15 cellular contexts compared by ENCODE assay signal in genomic region chr1:5597991-5598823, GRCh38.
A peak's percentile ranks its signal among the peaks of the same experiment; 100 is the strongest.
DNase-seq lines count a peak whose midpoint lies in the region; ATAC-seq, FAIRE-seq and TF ChIP-seq lines count a peak whose summit lies in the region.
"Had no signal": no experiment of that assay in that cellular context is flagged by ENCODE, and none has a peak within 500 bp of the region (broad histone marks: within the 10 kb centered on the region; RNA-seq: fewer than 3 reads in every experiment).

No MANE protein-coding gene starts in this region.

- H3K27me3 ChIP-seq in BE2C = no peaks in the 10 kb centered on the region
- H3K27me3 ChIP-seq in lung (ENCODE audit: control insufficient read depth, insufficient read depth) = no peaks in the 10 kb centered on the region

- ATAC-seq in lung (ENCODE audit: insufficient read depth, low FRiP score) = no peak
- ATAC-seq in HG02678 (IDR thresholded peaks at IDR 0.05; ENCODE audit: unreplicated experiment) = no peak
- ATAC-seq: effector memory CD8-positive, alpha-beta T cell had no signal

- no peaks in the 10 kb centered on the region for H3K4me1 ChIP-seq in BE2C
- H3K4me1 ChIP-seq in lung (ENCODE audit: control insufficient read depth in 2 of 2, insufficient read depth in 2 of 2, low read length in 2 of 2) = peaks cover 0 to 4% of the 10 kb centered on the region in 2 donors

- no peaks in the 10 kb centered on the region for H3K36me3 ChIP-seq in BE2C
- no peaks in the 10 kb centered on the region for H3K36me3 ChIP-seq in lung (ENCODE audit: control insufficient read depth in 2 of 2, insufficient read depth in 2 of 2, low read length in 2 of 2)
- H3K36me3 ChIP-seq: heart right ventricle had no signal

- TF ChIP-seq POLR2A in H54 (IDR thresholded peaks at IDR 0.05; ENCODE audit: low read depth, low read length) = no peak

- no peak overlapping the region for H3K4me3 ChIP-seq in BE2C (ENCODE audit: low read depth, low read length)
- no peak overlapping the region for H3K4me3 ChIP-seq in lung
- H3K4me3 ChIP-seq: heart right ventricle had no signal

- DNase-seq in BE2C = peak; percentile 16
- DNase-seq in GM13977 (ENCODE audit: low spot score) = no peak
- peak; percentile 69 for DNase-seq in SHP77 treated with DMSO at 0.1 percent for 48 hours (lab: John Stamatoyannopoulos, UW)
- DNase-seq in lung (ENCODE audit: low spot score) = peak; percentile 28
- no peak for DNase-seq in KBM-7
- DNase-seq in H54 (ENCODE audit: insufficient read length, low spot score) = no peak
- DNase-seq in NCI-H1694 treated with DMSO at 0.1 percent for 48 hours (lab: John Stamatoyannopoulos, UW) = no peak
- DNase-seq: amniotic stem cell; effector memory CD8-positive, alpha-beta T cell; heart right ventricle; NCI-H2227 treated with DMSO at 0.1 percent for 48 hours; stimulated activated naive CD4-positive, alpha-beta T cell; SW 1271 had no signal

- TF ChIP-seq CTCF in BE2C (IDR thresholded peaks at IDR 0.05; ENCODE audit: low read depth, low read length) (no peak; the same call in 1 of the 2 replicates), GM13977 (IDR thresholded peaks at IDR 0.05; ENCODE audit: extremely low read depth, insufficient read depth, missing control alignments) (peak; percentile 9), lung (IDR thresholded peaks at IDR 0.05; ENCODE audit: control extremely low read depth, extremely low read depth) (no peak)

- 47 to 67% methylated on average over 10 of the region's 10 CpGs for WGBS in lung, 2 donors

- in situ Hi-C loops in GM13977 (cut with MboI; ENCODE audit: low pct_unique_long_range_greater_than_20kb, low sequenced_read_pairs, unreplicated experiment) = no loop called here
- in situ Hi-C loops in KBM-7 (cut with MboI; ENCODE audit: low pct_unique_long_range_greater_than_20kb, low sequenced_read_pairs) = no loop called here

- no peaks in the 10 kb centered on the region for H3K9me3 ChIP-seq in BE2C
- H3K9me3 ChIP-seq in lung (ENCODE audit: control insufficient read depth in 2 of 2, insufficient read depth in 1 of 2, low read length in 1 of 2) = peaks cover 0 to 2% of the 10 kb centered on the region in 2 donors
- H3K9me3 ChIP-seq: heart right ventricle had no signal

- no peak for FAIRE-seq in H54 (lab: Jason Lieb, UNC)
- FAIRE-seq: GM12891 had no signal

- no peak overlapping the region for H3K27ac ChIP-seq in lung (ENCODE audit: low read depth in 1 of 2, low read length in 1 of 2)
- H3K27ac ChIP-seq: heart right ventricle had no signal

Comparison
In these comparisons a context has a peak if more than half of its experiments do, and no peak if none do; other contexts are left out.
1. DNase-seq: peak in BE2C (single experiment), SHP77 treated with DMSO at 0.1 percent for 48 hours (single experiment) and lung (single experiment); none in GM13977 (single experiment), KBM-7 (single experiment), H54 (single experiment) and NCI-H1694 treated with DMSO at 0.1 percent for 48 hours (single experiment).